11 cellular contexts compared by ENCODE assay signal in genomic region chr10:133299738-133300137, GRCh38. TPM values are rescaled to one million over a fixed set of nuclear protein-coding genes. Genes with fewer than 3 reads are reported as not detected.
"Had no signal": no experiment of that assay in that cellular context is flagged by ENCODE, and none has a peak within 500 bp of the region (broad histone marks: within the 10 kb centered on the region; RNA-seq: fewer than 3 reads in every experiment).

No MANE protein-coding gene starts in this region.

- H3K27ac ChIP-seq: HL-60 had no signal

- H3K4me1 ChIP-seq: HAP-1 had no signal

- H3K9me3 ChIP-seq: HAP-1 had no signal

- H3K4me3 Mint-ChIP-seq: HFFc6 had no signal

- ATAC-seq: HCT116, HepG2, K562 had no signal

- H3K4me3 ChIP-seq: HAP-1, K562 had no signal

- H3K27ac Mint-ChIP-seq: HFFc6 had no signal

- DNase-seq: GOT3, H7, HFFc6, KG1 had no signal

- H3K9me3 Mint-ChIP-seq: HFFc6 had no signal

RNA-seq across cellular contexts. Expression of gene CALY, which starts 37.0 kb away (rescaled TPM):
- total RNA-seq: H4, H7, HepG2, K562 had no signal
- polyA plus RNA-seq: K562 had no signal

RNA-seq across cellular contexts. Expression of gene PRAP1, which starts 47.4 kb away (rescaled TPM):
- total RNA-seq: H4, H7, HFFc6, HT1080, K562 had no signal
